28 cellular contexts compared by ENCODE assay signal in genomic region chr3:40358454-40358853, GRCh38. TPM values are rescaled to one million over a fixed set of nuclear protein-coding genes. Genes with fewer than 3 reads are reported as not detected.
"Had no signal": no experiment of that assay in that cellular context is flagged by ENCODE, and none has a peak within 500 bp of the region (broad histone marks: within the 10 kb centered on the region; RNA-seq: fewer than 3 reads in every experiment).

No MANE protein-coding gene starts in this region.

- DNase-seq: colonic mucosa; cortex of kidney; dermis blood vessel endothelial cell; dorsolateral prefrontal cortex; effector CD4-positive, alpha-beta T cell; effector CD8-positive, alpha-beta T cell; effector memory CD4-positive, alpha-beta T cell; effector memory CD8-positive, alpha-beta T cell; endodermal cell; erythroblast; esophagus squamous epithelium; foreskin fibroblast; foreskin keratinocyte; foreskin melanocyte; gastrocnemius medialis; glutamatergic neuron; head of caudate nucleus; heart left ventricle had no signal

- H3K9me3 ChIP-seq: colonic mucosa, esophagus muscularis mucosa, esophagus squamous epithelium, gastrocnemius medialis, gastroesophageal sphincter, heart left ventricle had no signal

- H3K4me3 ChIP-seq: colonic mucosa, coronary artery, dorsolateral prefrontal cortex, esophagus muscularis mucosa, esophagus squamous epithelium, gastrocnemius medialis, gastroesophageal sphincter, heart left ventricle had no signal

- H3K4me1 Mint-ChIP-seq: endodermal cell had no signal

- H3K27ac ChIP-seq: colonic mucosa, coronary artery, dorsolateral prefrontal cortex, epithelial cell of prostate, esophagus muscularis mucosa, esophagus squamous epithelium, foreskin keratinocyte, gastrocnemius medialis, gastroesophageal sphincter, heart left ventricle had no signal

- H3K4me1 ChIP-seq: colonic mucosa, esophagus muscularis mucosa, foreskin keratinocyte, gastrocnemius medialis, gastroesophageal sphincter had no signal

- H3K27ac Mint-ChIP-seq: dendritic cell treated with granulocyte-macrophage colony-stimulating factor and Interleukin-4, amounts not matched to agents 40 ng/mL and 50 ng/mL, for 4 days; effector memory CD8-positive, alpha-beta T cell; endodermal cell had no signal

- H3K9me3 Mint-ChIP-seq: dendritic cell treated with granulocyte-macrophage colony-stimulating factor and Interleukin-4, amounts not matched to agents 40 ng/mL and 50 ng/mL, for 4 days; effector memory CD8-positive, alpha-beta T cell; endodermal cell had no signal

- ATAC-seq: effector memory CD8-positive, alpha-beta T cell; foreskin keratinocyte; gastrocnemius medialis; gastroesophageal sphincter; heart left ventricle had no signal

- H3K27me3 ChIP-seq: colonic mucosa, dorsolateral prefrontal cortex, esophagus muscularis mucosa, esophagus squamous epithelium, gastrocnemius medialis, gastroesophageal sphincter, heart left ventricle had no signal

- H3K36me3 ChIP-seq: colonic mucosa, esophagus muscularis mucosa, esophagus squamous epithelium, gastrocnemius medialis, gastroesophageal sphincter, heart left ventricle had no signal

- H3K4me3 Mint-ChIP-seq: dendritic cell treated with granulocyte-macrophage colony-stimulating factor and Interleukin-4, amounts not matched to agents 40 ng/mL and 50 ng/mL, for 4 days; effector memory CD8-positive, alpha-beta T cell; endodermal cell had no signal

RNA-seq across cellular contexts. Expression of gene ENTPD3, which starts 28.5 kb away (rescaled TPM):
- total RNA-seq: dermis microvascular lymphatic vessel endothelial cell, endothelial cell of umbilical vein, fibroblast of lung, fibroblast of villous mesenchyme, glomerular endothelial cell had no signal
- polyA plus RNA-seq: endothelial cell of umbilical vein had no signal
